ENCODE assay signal across 11 cellular contexts in the genomic region with DNA sequence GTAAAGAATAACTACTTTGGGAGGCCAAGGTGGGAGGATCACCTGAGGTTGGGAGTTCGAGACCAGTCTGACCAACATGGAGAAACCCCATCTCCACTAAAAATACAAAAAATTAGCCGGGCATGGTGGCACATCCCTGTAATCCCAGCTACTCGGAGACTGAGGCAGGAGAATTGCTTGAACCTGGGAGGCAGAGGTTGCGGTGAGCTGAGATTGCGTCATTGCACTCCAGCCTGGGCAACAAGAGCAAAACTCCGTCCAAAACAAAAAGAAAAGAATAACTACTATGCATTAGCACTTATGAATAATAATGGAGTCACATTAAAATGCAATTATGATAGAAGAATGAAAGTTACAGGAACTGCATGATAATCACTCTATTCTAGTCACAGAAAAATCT. TPM values are rescaled to one million over a fixed set of nuclear protein-coding genes. Genes with fewer than 3 reads are reported as not detected.
"Had no signal": no experiment of that assay in that cellular context is flagged by ENCODE, and none has a peak within 500 bp of the region (broad histone marks: within the 10 kb centered on the region; RNA-seq: fewer than 3 reads in every experiment).

No MANE protein-coding gene starts in this region.

RNA-seq across cellular contexts. Expression of gene ENDOU, which starts 57.4 kb away (rescaled TPM):
- total RNA-seq: activated CD4-positive, alpha-beta memory T cell treated with anti-CD3 and anti-CD28 coated beads for 36 hours; activated CD4-positive, alpha-beta memory T cell treated with anti-CD3 and anti-CD28 coated beads, Interleukin-2, amount 10 ng/mL, durations not matched to agents 7 days and 5 days; activated CD4-positive, alpha-beta T cell treated with anti-CD3 and anti-CD28 coated beads for 36 hours; activated CD4-positive, alpha-beta T cell treated with anti-CD3 and anti-CD28 coated beads, Interleukin-2, amount 10 ng/mL, durations not matched to agents 7 days and 5 days; activated CD8-positive, alpha-beta memory T cell treated with anti-CD3 and anti-CD28 coated beads for 36 hours; activated CD8-positive, alpha-beta memory T cell treated with anti-CD3 and anti-CD28 coated beads, Interleukin-2, amount 10 ng/mL, durations not matched to agents 7 days and 5 days; activated CD8-positive, alpha-beta T cell treated with anti-CD3 and anti-CD28 coated beads for 36 hours; activated CD8-positive, alpha-beta T cell treated with anti-CD3 and anti-CD28 coated beads, Interleukin-2, amount 10 ng/mL, durations not matched to agents 7 days and 5 days; T-helper 1 cell treated with Interleukin-12 subunit alpha and Interleukin-12 subunit beta and Interleukin-4 antibody, amounts not matched to agents 30 ng/mL and 1 ng/mL, for 36 hours; T-helper 2 cell treated with Interferon-gamma antibody and Interleukin-4, amounts not matched to agents 100 ng/mL and 5 ng/mL, for 36 hours; WTC11 had no signal
